ENCODE assay signal across 1 cellular context in the genomic region with DNA sequence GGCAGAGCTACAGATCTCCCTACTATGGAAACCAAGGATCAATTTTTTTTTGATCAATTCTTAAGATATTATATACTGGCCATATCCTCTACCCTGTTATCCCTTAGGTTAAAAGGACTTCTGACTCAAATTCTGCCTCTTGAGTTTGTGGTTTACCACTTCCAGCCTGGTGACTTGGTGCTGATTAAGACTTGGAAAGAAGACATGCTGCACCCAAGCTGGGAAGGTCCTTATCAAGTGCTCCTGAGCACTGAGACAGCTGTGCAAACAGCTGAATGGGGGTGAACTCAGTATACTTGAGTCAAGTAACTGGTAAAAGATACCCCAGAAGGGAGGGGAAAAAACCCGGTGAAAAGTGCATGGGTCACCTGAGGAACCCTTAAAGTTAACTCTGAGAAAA.
TF ChIP-seq lines count a peak whose summit lies in the region.

No MANE protein-coding gene starts in this region.

TF ChIP-seq in WTC11, 78 proteins besides CTCF, POLR2A, EP300 and RAD21 (continued from another document):
- TF ChIP-seq, protein P1, sequence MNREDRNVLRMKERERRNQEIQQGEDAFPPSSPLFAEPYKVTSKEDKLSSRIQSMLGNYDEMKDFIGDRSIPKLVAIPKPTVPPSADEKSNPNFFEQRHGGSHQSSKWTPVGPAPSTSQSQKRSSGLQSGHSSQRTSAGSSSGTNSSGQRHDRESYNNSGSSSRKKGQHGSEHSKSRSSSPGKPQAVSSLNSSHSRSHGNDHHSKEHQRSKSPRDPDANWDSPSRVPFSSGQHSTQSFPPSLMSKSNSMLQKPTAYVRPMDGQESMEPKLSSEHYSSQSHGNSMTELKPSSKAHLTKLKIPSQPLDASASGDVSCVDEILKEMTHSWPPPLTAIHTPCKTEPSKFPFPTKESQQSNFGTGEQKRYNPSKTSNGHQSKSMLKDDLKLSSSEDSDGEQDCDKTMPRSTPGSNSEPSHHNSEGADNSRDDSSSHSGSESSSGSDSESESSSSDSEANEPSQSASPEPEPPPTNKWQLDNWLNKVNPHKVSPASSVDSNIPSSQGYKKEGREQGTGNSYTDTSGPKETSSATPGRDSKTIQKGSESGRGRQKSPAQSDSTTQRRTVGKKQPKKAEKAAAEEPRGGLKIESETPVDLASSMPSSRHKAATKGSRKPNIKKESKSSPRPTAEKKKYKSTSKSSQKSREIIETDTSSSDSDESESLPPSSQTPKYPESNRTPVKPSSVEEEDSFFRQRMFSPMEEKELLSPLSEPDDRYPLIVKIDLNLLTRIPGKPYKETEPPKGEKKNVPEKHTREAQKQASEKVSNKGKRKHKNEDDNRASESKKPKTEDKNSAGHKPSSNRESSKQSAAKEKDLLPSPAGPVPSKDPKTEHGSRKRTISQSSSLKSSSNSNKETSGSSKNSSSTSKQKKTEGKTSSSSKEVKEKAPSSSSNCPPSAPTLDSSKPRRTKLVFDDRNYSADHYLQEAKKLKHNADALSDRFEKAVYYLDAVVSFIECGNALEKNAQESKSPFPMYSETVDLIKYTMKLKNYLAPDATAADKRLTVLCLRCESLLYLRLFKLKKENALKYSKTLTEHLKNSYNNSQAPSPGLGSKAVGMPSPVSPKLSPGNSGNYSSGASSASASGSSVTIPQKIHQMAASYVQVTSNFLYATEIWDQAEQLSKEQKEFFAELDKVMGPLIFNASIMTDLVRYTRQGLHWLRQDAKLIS (CRISPR knock-in tag; IDR thresholded peaks at IDR 0.05; ENCODE audit: borderline replicate concordance) = no peak
- TF ChIP-seq, protein P2, sequence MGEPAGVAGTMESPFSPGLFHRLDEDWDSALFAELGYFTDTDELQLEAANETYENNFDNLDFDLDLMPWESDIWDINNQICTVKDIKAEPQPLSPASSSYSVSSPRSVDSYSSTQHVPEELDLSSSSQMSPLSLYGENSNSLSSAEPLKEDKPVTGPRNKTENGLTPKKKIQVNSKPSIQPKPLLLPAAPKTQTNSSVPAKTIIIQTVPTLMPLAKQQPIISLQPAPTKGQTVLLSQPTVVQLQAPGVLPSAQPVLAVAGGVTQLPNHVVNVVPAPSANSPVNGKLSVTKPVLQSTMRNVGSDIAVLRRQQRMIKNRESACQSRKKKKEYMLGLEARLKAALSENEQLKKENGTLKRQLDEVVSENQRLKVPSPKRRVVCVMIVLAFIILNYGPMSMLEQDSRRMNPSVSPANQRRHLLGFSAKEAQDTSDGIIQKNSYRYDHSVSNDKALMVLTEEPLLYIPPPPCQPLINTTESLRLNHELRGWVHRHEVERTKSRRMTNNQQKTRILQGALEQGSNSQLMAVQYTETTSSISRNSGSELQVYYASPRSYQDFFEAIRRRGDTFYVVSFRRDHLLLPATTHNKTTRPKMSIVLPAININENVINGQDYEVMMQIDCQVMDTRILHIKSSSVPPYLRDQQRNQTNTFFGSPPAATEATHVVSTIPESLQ (CRISPR knock-in tag; IDR thresholded peaks at IDR 0.05) = no peak
- TF ChIP-seq, protein P3, sequence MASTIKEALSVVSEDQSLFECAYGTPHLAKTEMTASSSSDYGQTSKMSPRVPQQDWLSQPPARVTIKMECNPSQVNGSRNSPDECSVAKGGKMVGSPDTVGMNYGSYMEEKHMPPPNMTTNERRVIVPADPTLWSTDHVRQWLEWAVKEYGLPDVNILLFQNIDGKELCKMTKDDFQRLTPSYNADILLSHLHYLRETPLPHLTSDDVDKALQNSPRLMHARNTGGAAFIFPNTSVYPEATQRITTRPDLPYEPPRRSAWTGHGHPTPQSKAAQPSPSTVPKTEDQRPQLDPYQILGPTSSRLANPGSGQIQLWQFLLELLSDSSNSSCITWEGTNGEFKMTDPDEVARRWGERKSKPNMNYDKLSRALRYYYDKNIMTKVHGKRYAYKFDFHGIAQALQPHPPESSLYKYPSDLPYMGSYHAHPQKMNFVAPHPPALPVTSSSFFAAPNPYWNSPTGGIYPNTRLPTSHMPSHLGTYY (CRISPR knock-in tag; IDR thresholded peaks at IDR 0.05) = no peak
- TF ChIP-seq PRRX2 (CRISPR knock-in tag; IDR thresholded peaks at IDR 0.05) (no peak), ZNF121 (CRISPR knock-in tag; IDR thresholded peaks at IDR 0.05) (no peak), IRF2 (CRISPR knock-in tag; IDR thresholded peaks at IDR 0.05; ENCODE audit: borderline replicate concordance, low read depth) (no peak), RORB (CRISPR knock-in tag; IDR thresholded peaks at IDR 0.05) (no peak), TP53 (CRISPR knock-in tag; IDR thresholded peaks at IDR 0.05) (no peak), GRHL2 (CRISPR knock-in tag; IDR thresholded peaks at IDR 0.05; ENCODE audit: insufficient replicate concordance, severe bottlenecking) (no peak), JUN (CRISPR knock-in tag; IDR thresholded peaks at IDR 0.05) (no peak)
- TF ChIP-seq, protein P4, sequence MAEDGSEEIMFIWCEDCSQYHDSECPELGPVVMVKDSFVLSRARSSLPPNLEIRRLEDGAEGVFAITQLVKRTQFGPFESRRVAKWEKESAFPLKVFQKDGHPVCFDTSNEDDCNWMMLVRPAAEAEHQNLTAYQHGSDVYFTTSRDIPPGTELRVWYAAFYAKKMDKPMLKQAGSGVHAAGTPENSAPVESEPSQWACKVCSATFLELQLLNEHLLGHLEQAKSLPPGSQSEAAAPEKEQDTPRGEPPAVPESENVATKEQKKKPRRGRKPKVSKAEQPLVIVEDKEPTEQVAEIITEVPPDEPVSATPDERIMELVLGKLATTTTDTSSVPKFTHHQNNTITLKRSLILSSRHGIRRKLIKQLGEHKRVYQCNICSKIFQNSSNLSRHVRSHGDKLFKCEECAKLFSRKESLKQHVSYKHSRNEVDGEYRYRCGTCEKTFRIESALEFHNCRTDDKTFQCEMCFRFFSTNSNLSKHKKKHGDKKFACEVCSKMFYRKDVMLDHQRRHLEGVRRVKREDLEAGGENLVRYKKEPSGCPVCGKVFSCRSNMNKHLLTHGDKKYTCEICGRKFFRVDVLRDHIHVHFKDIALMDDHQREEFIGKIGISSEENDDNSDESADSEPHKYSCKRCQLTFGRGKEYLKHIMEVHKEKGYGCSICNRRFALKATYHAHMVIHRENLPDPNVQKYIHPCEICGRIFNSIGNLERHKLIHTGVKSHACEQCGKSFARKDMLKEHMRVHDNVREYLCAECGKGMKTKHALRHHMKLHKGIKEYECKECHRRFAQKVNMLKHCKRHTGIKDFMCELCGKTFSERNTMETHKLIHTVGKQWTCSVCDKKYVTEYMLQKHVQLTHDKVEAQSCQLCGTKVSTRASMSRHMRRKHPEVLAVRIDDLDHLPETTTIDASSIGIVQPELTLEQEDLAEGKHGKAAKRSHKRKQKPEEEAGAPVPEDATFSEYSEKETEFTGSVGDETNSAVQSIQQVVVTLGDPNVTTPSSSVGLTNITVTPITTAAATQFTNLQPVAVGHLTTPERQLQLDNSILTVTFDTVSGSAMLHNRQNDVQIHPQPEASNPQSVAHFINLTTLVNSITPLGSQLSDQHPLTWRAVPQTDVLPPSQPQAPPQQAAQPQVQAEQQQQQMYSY (CRISPR knock-in tag; IDR thresholded peaks at IDR 0.05) = no peak
- TF ChIP-seq, protein P5, sequence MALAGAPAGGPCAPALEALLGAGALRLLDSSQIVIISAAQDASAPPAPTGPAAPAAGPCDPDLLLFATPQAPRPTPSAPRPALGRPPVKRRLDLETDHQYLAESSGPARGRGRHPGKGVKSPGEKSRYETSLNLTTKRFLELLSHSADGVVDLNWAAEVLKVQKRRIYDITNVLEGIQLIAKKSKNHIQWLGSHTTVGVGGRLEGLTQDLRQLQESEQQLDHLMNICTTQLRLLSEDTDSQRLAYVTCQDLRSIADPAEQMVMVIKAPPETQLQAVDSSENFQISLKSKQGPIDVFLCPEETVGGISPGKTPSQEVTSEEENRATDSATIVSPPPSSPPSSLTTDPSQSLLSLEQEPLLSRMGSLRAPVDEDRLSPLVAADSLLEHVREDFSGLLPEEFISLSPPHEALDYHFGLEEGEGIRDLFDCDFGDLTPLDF (CRISPR knock-in tag; IDR thresholded peaks at IDR 0.05) = no peak
- TF ChIP-seq, protein P6, sequence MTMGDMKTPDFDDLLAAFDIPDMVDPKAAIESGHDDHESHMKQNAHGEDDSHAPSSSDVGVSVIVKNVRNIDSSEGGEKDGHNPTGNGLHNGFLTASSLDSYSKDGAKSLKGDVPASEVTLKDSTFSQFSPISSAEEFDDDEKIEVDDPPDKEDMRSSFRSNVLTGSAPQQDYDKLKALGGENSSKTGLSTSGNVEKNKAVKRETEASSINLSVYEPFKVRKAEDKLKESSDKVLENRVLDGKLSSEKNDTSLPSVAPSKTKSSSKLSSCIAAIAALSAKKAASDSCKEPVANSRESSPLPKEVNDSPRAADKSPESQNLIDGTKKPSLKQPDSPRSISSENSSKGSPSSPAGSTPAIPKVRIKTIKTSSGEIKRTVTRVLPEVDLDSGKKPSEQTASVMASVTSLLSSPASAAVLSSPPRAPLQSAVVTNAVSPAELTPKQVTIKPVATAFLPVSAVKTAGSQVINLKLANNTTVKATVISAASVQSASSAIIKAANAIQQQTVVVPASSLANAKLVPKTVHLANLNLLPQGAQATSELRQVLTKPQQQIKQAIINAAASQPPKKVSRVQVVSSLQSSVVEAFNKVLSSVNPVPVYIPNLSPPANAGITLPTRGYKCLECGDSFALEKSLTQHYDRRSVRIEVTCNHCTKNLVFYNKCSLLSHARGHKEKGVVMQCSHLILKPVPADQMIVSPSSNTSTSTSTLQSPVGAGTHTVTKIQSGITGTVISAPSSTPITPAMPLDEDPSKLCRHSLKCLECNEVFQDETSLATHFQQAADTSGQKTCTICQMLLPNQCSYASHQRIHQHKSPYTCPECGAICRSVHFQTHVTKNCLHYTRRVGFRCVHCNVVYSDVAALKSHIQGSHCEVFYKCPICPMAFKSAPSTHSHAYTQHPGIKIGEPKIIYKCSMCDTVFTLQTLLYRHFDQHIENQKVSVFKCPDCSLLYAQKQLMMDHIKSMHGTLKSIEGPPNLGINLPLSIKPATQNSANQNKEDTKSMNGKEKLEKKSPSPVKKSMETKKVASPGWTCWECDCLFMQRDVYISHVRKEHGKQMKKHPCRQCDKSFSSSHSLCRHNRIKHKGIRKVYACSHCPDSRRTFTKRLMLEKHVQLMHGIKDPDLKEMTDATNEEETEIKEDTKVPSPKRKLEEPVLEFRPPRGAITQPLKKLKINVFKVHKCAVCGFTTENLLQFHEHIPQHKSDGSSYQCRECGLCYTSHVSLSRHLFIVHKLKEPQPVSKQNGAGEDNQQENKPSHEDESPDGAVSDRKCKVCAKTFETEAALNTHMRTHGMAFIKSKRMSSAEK (CRISPR knock-in tag; IDR thresholded peaks at IDR 0.05; ENCODE audit: borderline replicate concordance) = no peak
- TF ChIP-seq, protein P7, sequence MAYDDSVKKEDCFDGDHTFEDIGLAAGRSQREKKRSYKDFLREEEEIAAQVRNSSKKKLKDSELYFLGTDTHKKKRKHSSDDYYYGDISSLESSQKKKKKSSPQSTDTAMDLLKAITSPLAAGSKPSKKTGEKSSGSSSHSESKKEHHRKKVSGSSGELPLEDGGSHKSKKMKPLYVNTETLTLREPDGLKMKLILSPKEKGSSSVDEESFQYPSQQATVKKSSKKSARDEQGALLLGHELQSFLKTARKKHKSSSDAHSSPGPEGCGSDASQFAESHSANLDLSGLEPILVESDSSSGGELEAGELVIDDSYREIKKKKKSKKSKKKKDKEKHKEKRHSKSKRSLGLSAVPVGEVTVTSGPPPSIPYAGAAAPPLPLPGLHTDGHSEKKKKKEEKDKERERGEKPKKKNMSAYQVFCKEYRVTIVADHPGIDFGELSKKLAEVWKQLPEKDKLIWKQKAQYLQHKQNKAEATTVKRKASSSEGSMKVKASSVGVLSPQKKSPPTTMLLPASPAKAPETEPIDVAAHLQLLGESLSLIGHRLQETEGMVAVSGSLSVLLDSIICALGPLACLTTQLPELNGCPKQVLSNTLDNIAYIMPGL (CRISPR knock-in tag; IDR thresholded peaks at IDR 0.05) = no peak
